In the genomic region with DNA sequence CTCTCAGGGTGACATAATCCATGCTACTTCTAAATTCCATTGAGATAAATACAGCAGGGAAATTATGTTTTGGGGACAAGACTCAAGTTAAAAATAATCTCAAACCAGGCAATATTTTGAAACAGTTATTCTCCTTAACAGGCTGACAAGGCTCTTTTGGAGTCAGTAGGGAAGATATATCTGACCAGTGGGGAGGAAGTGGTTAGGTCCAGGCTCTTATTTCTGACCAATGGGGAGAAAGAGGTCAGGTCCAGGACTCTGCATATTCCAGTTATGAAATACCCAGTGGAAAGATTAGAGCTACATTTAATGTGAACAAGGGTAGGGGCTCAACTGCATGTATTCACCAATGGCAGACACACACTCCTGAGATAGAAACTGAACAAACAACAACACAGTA, we compare ENCODE assay signal across 9 cellular contexts.
DNase-seq lines count a peak whose midpoint lies in the region; ATAC-seq, FAIRE-seq and TF ChIP-seq lines count a peak whose summit lies in the region.
"Had no signal": no experiment of that assay in that cellular context is flagged by ENCODE, and none has a peak within 500 bp of the region (broad histone marks: within the 10 kb centered on the region; RNA-seq: fewer than 3 reads in every experiment).

No MANE protein-coding gene starts in this region.

- peak overlapping the region; percentile 86 for H3K27ac ChIP-seq in GM12878 (ENCODE audit: control insufficient read depth, insufficient read depth)

- no peaks in the 10 kb centered on the region for H3K27me3 ChIP-seq in GM12878 (replicated peaks in 1 of 2; ENCODE audit: control insufficient read depth in 2 of 2, insufficient read depth in 2 of 2, low read length in 1 of 2)

- TF ChIP-seq EP300 in GM12878 (IDR thresholded peaks at IDR 0.05; ENCODE audit: borderline replicate concordance in 1 of 2, control insufficient read depth in 1 of 2, low read depth in 2 of 2, low read length in 2 of 2): no peak

- no peak for TF ChIP-seq CTCF in GM12878 (IDR thresholded peaks at IDR 0.05 in 2 of 3, conservative IDR thresholded peaks at IDR 0.05 in 1 of 3; ENCODE audit: control insufficient read depth in 2 of 3, extremely low read depth in 1 of 3, insufficient read depth in 1 of 3, low read depth in 3 of 3, low read length in 3 of 3)

- intact Hi-C loops in activated CD4-positive, alpha-beta T cell treated with anti-CD3 and anti-CD28 coated beads for 36 hours (cut with DNase I, micrococcal nuclease): loop anchor here (2.0 to 10.0 kb wide), 4 partner anchors 37 to 1890 kb away; a partner anchor contains a TSS
- intact Hi-C loops in GM12878 (cut with micrococcal nuclease; ENCODE audit: unreplicated experiment): loop anchor here (2.0 to 10.0 kb wide), 4 partner anchors 22 to 1890 kb away; a partner anchor contains a TSS

- peaks cover 65% of the 10 kb centered on the region for H3K4me1 Mint-ChIP-seq in activated CD4-positive, alpha-beta T cell treated with anti-CD3 and anti-CD28 coated beads for 36 hours
- peaks cover 71% of the 10 kb centered on the region for H3K4me1 Mint-ChIP-seq in stimulated activated effector memory CD8-positive, alpha-beta T cell treated with anti-CD3 and anti-CD28 coated beads, Interleukin-12 subunit alpha, Interleukin-12 subunit beta, amount 100 ng/mL, for 72 hours

- no peak for TF ChIP-seq RAD21 in GM12878 (IDR thresholded peaks at IDR 0.05; ENCODE audit: insufficient read depth, low read depth, low read length)

- H3K4me2 ChIP-seq in GM12878 (ENCODE audit: control insufficient read depth, insufficient read depth): peak overlapping the region; percentile 90

- in situ Hi-C loops in GM12878 (cut with MboI): no loop called here
- in situ Hi-C loops in G401 (cut with HindIII; ENCODE audit: low sequenced_read_pairs): no loop called here

- H3K36me3 Mint-ChIP-seq in activated CD4-positive, alpha-beta T cell treated with anti-CD3 and anti-CD28 coated beads for 36 hours (ENCODE audit: low read depth): peaks cover 42% of the 10 kb centered on the region
- H3K36me3 Mint-ChIP-seq in stimulated activated effector memory CD8-positive, alpha-beta T cell treated with anti-CD3 and anti-CD28 coated beads, Interleukin-12 subunit alpha, Interleukin-12 subunit beta, amount 100 ng/mL, for 72 hours: peaks cover 50% of the 10 kb centered on the region

- TF ChIP-seq POLR2A in GM12878 (IDR thresholded peaks at IDR 0.05; ENCODE audit: low read depth, low read length): no peak

- SMC1A ChIA-PET in GM12878 (lab: Charles Lee; ENCODE audit: uncharacterized antibody, unreplicated experiment): interaction anchor here (0.7 to 23.4 kb wide), 13 partner anchors 2 to 93 kb away, joined by 3 to 443 read pairs (median 3); no protein-coding TSS in a partner anchor

- H3K79me2 ChIP-seq in GM12878 (ENCODE audit: control insufficient read depth, insufficient read depth, low read length): peaks cover 91% of the 10 kb centered on the region

- H3K27ac Mint-ChIP-seq in activated CD4-positive, alpha-beta T cell treated with anti-CD3 and anti-CD28 coated beads for 36 hours: peak overlapping the region; percentile 99
- H3K27ac Mint-ChIP-seq in stimulated activated effector memory CD8-positive, alpha-beta T cell treated with anti-CD3 and anti-CD28 coated beads, Interleukin-12 subunit alpha, Interleukin-12 subunit beta, amount 100 ng/mL, for 72 hours: peak overlapping the region; percentile 84

- peak overlapping the region; percentile 65 for H3K4me3 ChIP-seq in GM12878

- ATAC-seq in activated CD4-positive, alpha-beta T cell treated with anti-CD3 and anti-CD28 coated beads for 36 hours: peak; percentile 17
- ATAC-seq in HG03378 (IDR thresholded peaks at IDR 0.05; ENCODE audit: unreplicated experiment) (peak; percentile 26), GM12878 (peak; percentile 52)
- ATAC-seq in stimulated activated effector memory CD8-positive, alpha-beta T cell treated with anti-CD3 and anti-CD28 coated beads, Interleukin-12 subunit alpha, Interleukin-12 subunit beta, amount 100 ng/mL, for 72 hours: no peak

- no peak for FAIRE-seq in GM12878 (lab: Jason Lieb, UNC)

- no peak overlapping the region for H2AFZ ChIP-seq in GM12878 (ENCODE audit: control insufficient read depth, low read depth, low read length)

- DNase-seq in activated CD4-positive, alpha-beta T cell treated with anti-CD3 and anti-CD28 coated beads for 36 hours: no peak
- DNase-seq in activated CD4-positive, alpha-beta T cell treated with anti-CD3 and anti-CD28 coated beads for 4 hours: no peak
- DNase-seq in GM12878 (ENCODE audit: low read depth, low spot score) (no peak), NCI-H774 (lab: John Stamatoyannopoulos, UW) (no peak), SHP77 treated with DMSO at 0.1 percent for 48 hours (lab: John Stamatoyannopoulos, UW) (no peak), G401 (ENCODE audit: low spot score) (no peak)
- DNase-seq in stimulated activated effector memory CD8-positive, alpha-beta T cell treated with anti-CD3 and anti-CD28 coated beads, Interleukin-12 subunit alpha, Interleukin-12 subunit beta, amount 100 ng/mL, for 72 hours (ENCODE audit: low spot score in 2 of 2): no peak
- DNase-seq: NCI-H345 had no signal

- peak overlapping the region; percentile 79 for H3K4me3 Mint-ChIP-seq in activated CD4-positive, alpha-beta T cell treated with anti-CD3 and anti-CD28 coated beads for 36 hours
- peak overlapping the region; percentile 77 for H3K4me3 Mint-ChIP-seq in stimulated activated effector memory CD8-positive, alpha-beta T cell treated with anti-CD3 and anti-CD28 coated beads, Interleukin-12 subunit alpha, Interleukin-12 subunit beta, amount 100 ng/mL, for 72 hours

- CTCF ChIA-PET in activated CD4-positive, alpha-beta T cell treated with anti-CD3 and anti-CD28 coated beads for 36 hours (lab: Charles Lee): interaction anchor here (4.4 kb wide), 1 partner anchor 17 kb away, joined by 31 read pairs; no protein-coding TSS in a partner anchor
- CTCF ChIA-PET in GM12878 (lab: Yijun Ruan, JAX): interaction anchor here (1.6 to 9.6 kb wide), 4 partner anchors 12 to 57 kb away, joined by 4 to 83 read pairs (median 25); no protein-coding TSS in a partner anchor

- H3K4me1 ChIP-seq in GM12878 (ENCODE audit: control insufficient read depth, insufficient read depth, low read length): peaks cover 43% of the 10 kb centered on the region

- POLR2A ChIA-PET in activated CD4-positive, alpha-beta T cell treated with anti-CD3 and anti-CD28 coated beads for 36 hours (lab: Charles Lee): interaction anchor here (1.4 to 5.6 kb wide), 3 partner anchors 8 to 18 kb away, joined by 4 to 56 read pairs (median 5); no protein-coding TSS in a partner anchor
- POLR2A ChIA-PET in GM12878 (lab: Charles Lee): interaction anchor here (1.0 to 1.8 kb wide), 3 partner anchors 12 to 67 kb away, joined by 3 to 6 read pairs (median 3); no protein-coding TSS in a partner anchor

- no peaks in the 10 kb centered on the region for H3K9me3 Mint-ChIP-seq in activated CD4-positive, alpha-beta T cell treated with anti-CD3 and anti-CD28 coated beads for 36 hours (ENCODE audit: low read depth)
- H3K9me3 Mint-ChIP-seq in stimulated activated effector memory CD8-positive, alpha-beta T cell treated with anti-CD3 and anti-CD28 coated beads, Interleukin-12 subunit alpha, Interleukin-12 subunit beta, amount 100 ng/mL, for 72 hours: no peaks in the 10 kb centered on the region

- H3K9me3 ChIP-seq in GM12878 (replicated peaks; ENCODE audit: control insufficient read depth, insufficient read depth, low read length): no peaks in the 10 kb centered on the region

- no TSS peak for BruUV-seq in GM12878 (replicated peaks; lab: Mats Ljungman, UMichigan)

- RAD21 ChIA-PET in GM12878 (lab: Charles Lee; ENCODE audit: unreplicated experiment): interaction anchor here (0.8 to 2.8 kb wide), 8 partner anchors 8 to 98 kb away, joined by 3 to 16 read pairs (median 4); no protein-coding TSS in a partner anchor

- no peaks in the 10 kb centered on the region for H3K27me3 Mint-ChIP-seq in activated CD4-positive, alpha-beta T cell treated with anti-CD3 and anti-CD28 coated beads for 36 hours

- no peaks in the 10 kb centered on the region for H4K20me1 ChIP-seq in GM12878 (ENCODE audit: control insufficient read depth, insufficient read depth)

- peak overlapping the region; percentile 92 for H3K9ac ChIP-seq in GM12878 (ENCODE audit: control insufficient read depth, insufficient read depth, low read length)

- H3K36me3 ChIP-seq in GM12878 (ENCODE audit: control insufficient read depth in 2 of 2, insufficient read depth in 2 of 2, low read length in 1 of 2): no peaks in the 10 kb centered on the region

TF ChIP-seq in GM12878, 131 proteins besides CTCF, POLR2A, EP300 and RAD21 (continues in another document):
- TF ChIP-seq, protein P1, sequence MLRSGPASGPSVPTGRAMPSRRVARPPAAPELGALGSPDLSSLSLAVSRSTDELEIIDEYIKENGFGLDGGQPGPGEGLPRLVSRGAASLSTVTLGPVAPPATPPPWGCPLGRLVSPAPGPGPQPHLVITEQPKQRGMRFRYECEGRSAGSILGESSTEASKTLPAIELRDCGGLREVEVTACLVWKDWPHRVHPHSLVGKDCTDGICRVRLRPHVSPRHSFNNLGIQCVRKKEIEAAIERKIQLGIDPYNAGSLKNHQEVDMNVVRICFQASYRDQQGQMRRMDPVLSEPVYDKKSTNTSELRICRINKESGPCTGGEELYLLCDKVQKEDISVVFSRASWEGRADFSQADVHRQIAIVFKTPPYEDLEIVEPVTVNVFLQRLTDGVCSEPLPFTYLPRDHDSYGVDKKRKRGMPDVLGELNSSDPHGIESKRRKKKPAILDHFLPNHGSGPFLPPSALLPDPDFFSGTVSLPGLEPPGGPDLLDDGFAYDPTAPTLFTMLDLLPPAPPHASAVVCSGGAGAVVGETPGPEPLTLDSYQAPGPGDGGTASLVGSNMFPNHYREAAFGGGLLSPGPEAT (IDR thresholded peaks at IDR 0.05; ENCODE audit: low read depth): 0 out of 2 replicates have a peak, but pooled peaks have one; percentile 5
- TF ChIP-seq RUNX3 (IDR thresholded peaks at IDR 0.05; ENCODE audit: low read length): peak; percentile 71
